1 cellular context compared by ENCODE assay signal in the genomic region with DNA sequence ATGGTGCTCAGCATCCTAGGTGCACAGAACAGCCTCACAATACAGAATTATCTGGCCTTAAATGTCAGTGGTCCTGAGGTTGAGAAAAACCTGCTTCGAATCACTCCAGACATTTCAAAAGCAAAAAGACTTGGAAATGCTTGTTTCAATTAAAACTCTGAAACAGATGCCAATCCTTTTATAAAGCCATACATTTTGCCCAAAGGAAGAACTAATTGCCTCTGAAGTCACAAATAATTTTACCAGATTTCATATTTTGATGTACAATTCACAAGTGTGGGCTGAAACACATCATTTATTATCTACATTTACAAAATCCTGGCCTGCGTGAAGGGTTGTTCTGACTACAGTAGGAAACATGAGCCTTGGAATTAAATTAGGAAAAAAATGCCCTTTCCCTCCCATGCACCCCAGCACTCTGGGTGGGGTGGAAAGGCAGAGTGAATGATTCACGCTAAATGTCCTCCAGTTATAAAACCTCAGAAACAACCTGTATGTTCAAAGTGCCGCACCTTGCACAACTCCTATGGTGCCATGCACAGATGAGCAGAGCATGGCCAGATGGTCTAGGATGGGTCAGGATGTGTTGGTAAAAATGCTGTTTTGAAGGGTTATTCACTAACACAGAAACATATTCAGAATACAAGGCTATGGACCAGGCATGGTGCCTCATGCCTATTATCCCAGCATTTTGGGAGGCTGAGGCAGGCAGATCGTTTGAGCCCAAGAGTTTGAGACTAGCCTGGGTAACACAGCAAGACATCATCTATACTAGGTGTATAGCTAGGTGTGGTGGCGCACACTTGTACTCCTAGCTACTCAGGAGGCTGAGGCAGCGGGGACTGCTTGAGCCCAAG.
TF ChIP-seq lines count a peak whose summit lies in the region.

No MANE protein-coding gene starts in this region.

TF ChIP-seq in IMR-90, 13 proteins besides CTCF, POLR2A, EP300 and RAD21:
- no peak for TF ChIP-seq MAFK (IDR thresholded peaks at IDR 0.05; ENCODE audit: low read depth, low read length)
- TF ChIP-seq CHD1 (IDR thresholded peaks at IDR 0.05; ENCODE audit: low read depth, low read length), result no peak
- TF ChIP-seq SMC3 (IDR thresholded peaks at IDR 0.05; ENCODE audit: low read depth, low read length), result no peak
- no peak for TF ChIP-seq USF2 (IDR thresholded peaks at IDR 0.05; ENCODE audit: low read depth, low read length)
- no peak for TF ChIP-seq NFE2L2 (IDR thresholded peaks at IDR 0.05; ENCODE audit: low read depth, low read length)
- TF ChIP-seq MAZ (IDR thresholded peaks at IDR 0.05; ENCODE audit: borderline replicate concordance, low read depth, low read length), result no peak
- TF ChIP-seq RCOR1 (IDR thresholded peaks at IDR 0.05; ENCODE audit: insufficient replicate concordance, low read length), result no peak
- no peak for TF ChIP-seq RFX5 (IDR thresholded peaks at IDR 0.05; ENCODE audit: low read depth, low read length)
- TF ChIP-seq ELK1 (IDR thresholded peaks at IDR 0.05; ENCODE audit: borderline replicate concordance, low read depth, low read length), result no peak
- TF ChIP-seq CEBPB (IDR thresholded peaks at IDR 0.05; ENCODE audit: low read depth, low read length), result no peak
